23 cellular contexts compared by ENCODE assay signal in genomic region chr9:112043423-112043822, GRCh38.
DNase-seq lines count a peak whose midpoint lies in the region; ATAC-seq and TF ChIP-seq lines count a peak whose summit lies in the region.
"Had no signal": no experiment of that assay in that cellular context is flagged by ENCODE, and none has a peak within 500 bp of the region (broad histone marks: within the 10 kb centered on the region; RNA-seq: fewer than 3 reads in every experiment).

No MANE protein-coding gene starts in this region.

- no peak for ATAC-seq in HG03280 (IDR thresholded peaks at IDR 0.05; ENCODE audit: unreplicated experiment)
- ATAC-seq: activated naive CD8-positive, alpha-beta T cell treated with anti-CD3 and anti-CD28 coated beads, Interleukin-2, amount 50 U/mL, for 24 hours; heart right ventricle; left lobe of liver; stimulated activated naive B cell treated with anti-CD40 and anti-IgM and Interleukin-4, amounts not matched to agents 10 μg/mL and 1 μg/mL and 100 μg/mL, for 72 hours had no signal

- intact Hi-C loops in adrenal gland (cut with DNase I): no loop called here

- H3K56ac ChIP-seq in mesendoderm (ENCODE audit: low read length): no peak overlapping the region

- H3K79me1 ChIP-seq in mesendoderm (ENCODE audit: low read length): no peaks in the 10 kb centered on the region

- no peak overlapping the region for H3K9ac ChIP-seq in mesendoderm (ENCODE audit: low read length)
- H3K9ac ChIP-seq: BLaER1 treated with 17β-estradiol and CSF1 and Interleukin-3, amounts not matched to agents 10 nM and 100 nM had no signal

- H3K36me3 ChIP-seq in ACC112 (ENCODE audit: insufficient read depth, low read length) (0 out of 2 replicates have a peak, but pooled peaks cover 10% of the 10 kb centered on the region), mesendoderm (ENCODE audit: control insufficient read depth, insufficient read depth, low read length) (no peaks in the 10 kb centered on the region), adrenal gland (replicated peaks in 1 of 2) (no peaks in the 10 kb centered on the region)
- H3K36me3 ChIP-seq: HAP-1, thoracic aorta had no signal

- H3K9me3 ChIP-seq in adrenal gland (replicated peaks in 1 of 3): no peaks in the 10 kb centered on the region
- H3K9me3 ChIP-seq: HAP-1, thoracic aorta had no signal

- no peak overlapping the region for H2AK5ac ChIP-seq in mesendoderm (ENCODE audit: low read length)

- H4K8ac ChIP-seq in mesendoderm (ENCODE audit: low read depth, low read length): no peak overlapping the region

- no peak overlapping the region for H3K4ac ChIP-seq in mesendoderm (ENCODE audit: low read depth, low read length)

- H3K4me2 ChIP-seq in mesendoderm (ENCODE audit: low read length): no peak overlapping the region
- H3K4me2 ChIP-seq: BLaER1 treated with 17β-estradiol and CSF1 and Interleukin-3, amounts not matched to agents 10 nM and 100 nM had no signal

- DNase-seq in M059J (ENCODE audit: low read depth) (peak; percentile 63), astrocyte of the spinal cord (ENCODE audit: low read depth, low spot score) (peak; percentile 65), mesendoderm (no peak), GM19240 (ENCODE audit: insufficient read length, low spot score) (no peak), adrenal gland (no peak)
- DNase-seq in activated CD4-positive, CD25-positive, alpha-beta regulatory T cell treated with anti-CD3 and anti-CD28 coated beads, Interleukin-2, amount 50 U/mL, for 72 hours: no peak
- DNase-seq: 8988T; activated CD4-positive, alpha-beta memory T cell treated with anti-CD3 and anti-CD28 coated beads, Interleukin-2, amount 10 ng/mL, durations not matched to agents 7 days and 5 days; activated gamma-delta T cell; activated naive CD8-positive, alpha-beta T cell treated with anti-CD3 and anti-CD28 coated beads, Interleukin-2, amount 50 U/mL, for 24 hours; heart right ventricle; MG63; NCI-H1417; NCI-H510A; stimulated activated CD4-positive, alpha-beta T cell treated with anti-CD3 and anti-CD28 coated beads, Interleukin-2, amount 100 ng/mL, for 48 hours; stimulated activated naive B cell treated with anti-CD40 and anti-IgM and Interleukin-4, amounts not matched to agents 10 μg/mL and 1 μg/mL and 100 μg/mL, for 72 hours; T-helper 9 cell had no signal

- H3K23ac ChIP-seq in mesendoderm (ENCODE audit: low read length): no peak overlapping the region

- H2BK15ac ChIP-seq in mesendoderm (replicated peaks; ENCODE audit: low read depth): no peak overlapping the region

- no peak overlapping the region for H2BK120ac ChIP-seq in mesendoderm (ENCODE audit: low read depth, low read length)

- no peak for TF ChIP-seq CTCF in astrocyte of the spinal cord (IDR thresholded peaks at IDR 0.05; ENCODE audit: low read depth, low read length)
- no peak for TF ChIP-seq CTCF in adrenal gland (IDR thresholded peaks at IDR 0.05)

- H2AFZ ChIP-seq in ACC112 (ENCODE audit: low read length, unreplicated experiment): no peak overlapping the region

- H3K27ac ChIP-seq in ACC112 (ENCODE audit: low read depth, low read length) (peak overlapping the region; percentile 99), mesendoderm (ENCODE audit: low read depth, low read length) (no peak overlapping the region), adrenal gland (no peak overlapping the region)
- H3K27ac ChIP-seq: BLaER1 treated with 17β-estradiol and CSF1 and Interleukin-3, amounts not matched to agents 10 nM and 100 nM; thoracic aorta had no signal

- H3K4me1 ChIP-seq in ACC112 (ENCODE audit: control insufficient read depth, insufficient read depth, low read length, unreplicated experiment): peaks cover 74% of the 10 kb centered on the region
- H3K4me1 ChIP-seq in mesendoderm (ENCODE audit: control insufficient read depth, low read depth, low read length): peaks cover 8% of the 10 kb centered on the region
- H3K4me1 ChIP-seq in adrenal gland (replicated peaks in 1 of 2): peaks cover 0 to 2% of the 10 kb centered on the region in 2 donors
- H3K4me1 ChIP-seq: HAP-1 had no signal

- H3K27me3 ChIP-seq in ACC112 (ENCODE audit: insufficient read depth, low read length): no peaks in the 10 kb centered on the region
- no peaks in the 10 kb centered on the region for H3K27me3 ChIP-seq in mesendoderm (ENCODE audit: insufficient read depth, low read length, poor library complexity)
- H3K27me3 ChIP-seq in adrenal gland: no peaks in the 10 kb centered on the region
- H3K27me3 ChIP-seq: BLaER1 treated with 17β-estradiol and CSF1 and Interleukin-3, amounts not matched to agents 10 nM and 100 nM; heart right ventricle; MG63 had no signal

- no CpG with 5 or more reads among the region's 1 CpG for WGBS in mesendoderm (ENCODE audit: extremely low coverage, insufficient coverage, low lambda C conversion rate)
- 96 to 100% (median 97%) methylated on average over 1 of the region's 1 CpG for WGBS in adrenal gland, 4 donors

- no peak overlapping the region for H3K4me3 ChIP-seq in ACC112 (ENCODE audit: low read depth, low read length)
- no peak overlapping the region for H3K4me3 ChIP-seq in astrocyte of the spinal cord (ENCODE audit: low read depth, low read length)
- H3K4me3 ChIP-seq in mesendoderm (ENCODE audit: low read length): no peak overlapping the region
- no peak overlapping the region for H3K4me3 ChIP-seq in adrenal gland
- H3K4me3 ChIP-seq: BLaER1 treated with 17β-estradiol and CSF1 and Interleukin-3, amounts not matched to agents 10 nM and 100 nM; HAP-1; heart right ventricle; MG63; thoracic aorta had no signal

- no peak for TF ChIP-seq POLR2A in adrenal gland (IDR thresholded peaks at IDR 0.05)

- in situ Hi-C loops in astrocyte of the spinal cord (cut with HindIII; ENCODE audit: low sequenced_read_pairs): no loop called here

- H3K79me2 ChIP-seq in ACC112 (ENCODE audit: control insufficient read depth, insufficient read depth, low read length, unreplicated experiment): peaks cover 3% of the 10 kb centered on the region
- no peaks in the 10 kb centered on the region for H3K79me2 ChIP-seq in mesendoderm (ENCODE audit: control insufficient read depth, insufficient read depth, low read length)

- no peak overlapping the region for H4K5ac ChIP-seq in mesendoderm (ENCODE audit: low read length)

- H3K18ac ChIP-seq in mesendoderm (ENCODE audit: low read length): peak overlapping the region; percentile 31

- no peak overlapping the region for H2BK5ac ChIP-seq in mesendoderm (ENCODE audit: low read length)

Comparison
In these comparisons a context has a peak if more than half of its experiments do, and no peak if none do; other contexts are left out.
1. DNase-seq: peak in M059J (single experiment) and astrocyte of the spinal cord (single experiment); none in mesendoderm (single experiment), GM19240 (single experiment), activated CD4-positive, CD25-positive, alpha-beta regulatory T cell treated with anti-CD3 and anti-CD28 coated beads, Interleukin-2, amount 50 U/mL, for 72 hours (single experiment) and adrenal gland (0 of 7).